ENCODE assay signal across 8 cellular contexts in the genomic region with DNA sequence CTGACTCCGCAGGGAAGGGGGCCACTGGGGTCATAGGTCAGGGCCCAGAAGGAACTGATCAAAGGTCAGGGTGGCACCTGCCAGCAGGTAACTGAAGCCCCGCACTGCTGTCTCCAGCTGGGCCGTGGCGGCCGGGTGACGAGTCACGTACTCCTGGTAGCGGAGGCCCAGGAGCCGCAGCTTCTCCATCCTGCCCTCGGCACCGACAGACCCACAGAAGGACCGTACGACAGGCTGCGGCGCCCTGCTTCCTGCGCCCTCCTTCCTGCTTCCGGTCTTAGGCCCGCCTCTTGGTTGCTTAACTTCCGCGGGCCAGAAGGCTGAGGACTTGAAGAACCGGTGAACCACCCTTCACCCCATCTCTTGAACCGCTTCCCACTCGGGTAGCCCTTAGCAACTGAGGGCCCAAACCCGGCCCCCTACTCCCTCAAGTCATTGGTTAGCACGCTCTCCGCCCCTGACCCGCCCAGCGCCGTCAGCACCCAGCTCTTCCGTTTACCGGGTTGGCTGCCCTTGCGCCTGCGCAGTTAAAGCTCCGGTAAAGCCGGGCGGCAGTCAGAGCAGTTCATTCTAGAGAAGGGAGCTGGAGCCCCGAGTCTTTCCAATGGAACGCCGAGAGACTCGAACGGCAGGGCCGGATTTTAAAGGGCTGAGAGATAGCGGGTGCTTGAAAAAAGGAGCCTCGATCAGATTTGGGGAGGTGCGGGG. TPM values are rescaled to one million over a fixed set of nuclear protein-coding genes. Genes with fewer than 3 reads are reported as not detected.
DNase-seq lines count a peak whose midpoint lies in the region; ATAC-seq and TF ChIP-seq lines count a peak whose summit lies in the region.

A gene (minus strand): TSS at position 255 of the 708 bp plus-strand sequence. CDS start 66 bp downstream, at position 189.

- H3K4me2 ChIP-seq in SU-DHL-6 (ENCODE audit: low read depth, low read length, poor library complexity, severe bottlenecking): peak within 1 kb of the TSS; percentile 78

- TF ChIP-seq CTCF in SU-DHL-6 (IDR thresholded peaks at IDR 0.05; ENCODE audit: insufficient read depth, low read length, poor library complexity, severe bottlenecking) (no peak), ovary (IDR thresholded peaks at IDR 0.05) (peak in 1 of 3 donors; percentile 14), thyroid gland (IDR thresholded peaks at IDR 0.05) (no peak)

- peak within 1 kb of the TSS; percentile 95 for H3K27ac Mint-ChIP-seq in activated naive CD8-positive, alpha-beta T cell treated with anti-CD3 and anti-CD28 coated beads, Interleukin-2, amount 10 ng/mL, durations not matched to agents 7 days and 5 days

- H3K9me2 ChIP-seq in SU-DHL-6 (replicated peaks; ENCODE audit: insufficient read depth, low read length): no peaks in the 10 kb centered on the region

- H3K27me3 ChIP-seq in SU-DHL-6 (ENCODE audit: low read length) (no peaks in the 10 kb centered on the region), ovary (no peaks in the 10 kb centered on the region), thyroid gland (no peaks in the 10 kb centered on the region)

- DNase-seq in NCI-H128 (lab: John Stamatoyannopoulos, UW; ENCODE audit: unreplicated experiment) (peak; percentile 92), Right ventricle myocardium inferior (ENCODE audit: missing footprints) (peak; percentile 98), ovary (peak; percentile 96 to 98 (median 98)), thyroid gland (peak; percentile 98 to 99)
- peak; percentile 93 for DNase-seq in activated naive CD8-positive, alpha-beta T cell treated with anti-CD3 and anti-CD28 coated beads, Interleukin-2, amount 10 ng/mL, durations not matched to agents 7 days and 5 days

- 0 to 1% (median 1%) methylated on average over 42 to 45 of the region's 45 CpGs for WGBS in ovary, 3 donors
- 0 to 1% methylated on average over 34 to 39 of the region's 45 CpGs for WGBS in thyroid gland, 2 donors

- POLR2A ChIA-PET in activated naive CD8-positive, alpha-beta T cell treated with anti-CD3 and anti-CD28 coated beads, Interleukin-2, amount 10 ng/mL, durations not matched to agents 7 days and 5 days (lab: Charles Lee): interaction anchor here (0.6 to 2.9 kb wide), 15 partner anchors 9 to 699 kb away, joined by 3 to 40 read pairs (median 4); a partner anchor contains a TSS

- H3K4me3 ChIP-seq in SU-DHL-6 (ENCODE audit: insufficient read depth, low read length, poor library complexity, severe bottlenecking) (peak within 1 kb of the TSS; percentile 96), ovary (peak within 1 kb of the TSS; percentile 86), thyroid gland (replicated peaks in 1 of 3) (peak within 1 kb of the TSS; percentile 43 to 76 (median 73))

- no peaks in the 10 kb centered on the region for H3K4me1 ChIP-seq in ovary (ENCODE audit: insufficient read depth)
- peaks cover 27 to 43% of the 10 kb centered on the region in 2 donors for H3K4me1 ChIP-seq in thyroid gland

- H3K79me2 ChIP-seq in SU-DHL-6 (ENCODE audit: insufficient read depth, low read length): peaks cover 16% of the 10 kb centered on the region

- peak; percentile 15 for TF ChIP-seq EP300 in ovary (IDR thresholded peaks at IDR 0.05)

- no peaks in the 10 kb centered on the region for H3K9me3 Mint-ChIP-seq in activated naive CD8-positive, alpha-beta T cell treated with anti-CD3 and anti-CD28 coated beads, Interleukin-2, amount 10 ng/mL, durations not matched to agents 7 days and 5 days

- H3F3A ChIP-seq in SU-DHL-6 (ENCODE audit: insufficient read depth): peaks cover 10% of the 10 kb centered on the region

- no peaks in the 10 kb centered on the region for H4K20me1 ChIP-seq in SU-DHL-6 (ENCODE audit: low read depth, low read length)

- TF ChIP-seq POLR2A in GM10847 (IDR thresholded peaks at IDR 0.05; ENCODE audit: extremely low read depth, insufficient read length) (peak; percentile 84), ovary (IDR thresholded peaks at IDR 0.05) (peak; percentile 86), thyroid gland (IDR thresholded peaks at IDR 0.05) (peak; percentile 20 to 79)

- ATAC-seq in HG02678 (IDR thresholded peaks at IDR 0.05; ENCODE audit: unreplicated experiment) (peak; percentile 85), Right ventricle myocardium inferior (peak; percentile 96)
- ATAC-seq in activated naive CD8-positive, alpha-beta T cell treated with anti-CD3 and anti-CD28 coated beads, Interleukin-2, amount 10 ng/mL, durations not matched to agents 7 days and 5 days (ENCODE audit: low read depth): peak; percentile 94

- intact Hi-C loops in Right ventricle myocardium inferior (cut with DNase I) (loop anchor here (2.0 kb wide), 1 partner anchor 75 kb away; no protein-coding TSS in a partner anchor), ovary (cut with DNase I) (loop anchor here in 1 of 4 donors (2.0 kb wide), 1 partner anchor 71 kb away; a partner anchor contains a TSS), thyroid gland (cut with DNase I) (loop anchor here (10.0 kb wide), 1 partner anchor 113 kb away; a partner anchor contains a TSS)

- H3K36me3 Mint-ChIP-seq in activated naive CD8-positive, alpha-beta T cell treated with anti-CD3 and anti-CD28 coated beads, Interleukin-2, amount 10 ng/mL, durations not matched to agents 7 days and 5 days: peaks cover 5% of the 10 kb centered on the region

- H3K36me3 ChIP-seq in SU-DHL-6 (ENCODE audit: low read length) (no peaks in the 10 kb centered on the region), ovary (no peaks in the 10 kb centered on the region), thyroid gland (peaks cover 15 to 19% of the 10 kb centered on the region in 2 donors)

- H3K27me3 Mint-ChIP-seq in activated naive CD8-positive, alpha-beta T cell treated with anti-CD3 and anti-CD28 coated beads, Interleukin-2, amount 10 ng/mL, durations not matched to agents 7 days and 5 days: peaks cover 6% of the 10 kb centered on the region

- peaks cover 25% of the 10 kb centered on the region for H3K4me1 Mint-ChIP-seq in activated naive CD8-positive, alpha-beta T cell treated with anti-CD3 and anti-CD28 coated beads, Interleukin-2, amount 10 ng/mL, durations not matched to agents 7 days and 5 days

- H3K9me3 ChIP-seq in SU-DHL-6 (ENCODE audit: insufficient read depth, low read length): no peaks in the 10 kb centered on the region
- no peaks in the 10 kb centered on the region for H3K9me3 ChIP-seq in ovary
- H3K9me3 ChIP-seq in thyroid gland: no peaks in the 10 kb centered on the region

- H3K4me3 Mint-ChIP-seq in activated naive CD8-positive, alpha-beta T cell treated with anti-CD3 and anti-CD28 coated beads, Interleukin-2, amount 10 ng/mL, durations not matched to agents 7 days and 5 days: peak within 1 kb of the TSS; percentile 96

- H3K9ac ChIP-seq in SU-DHL-6 (ENCODE audit: low read length): peak within 1 kb of the TSS; percentile 95

- peak within 1 kb of the TSS; percentile 71 for H2AFZ ChIP-seq in SU-DHL-6 (ENCODE audit: low read depth, low read length, severe bottlenecking)

- H3K27ac ChIP-seq in SU-DHL-6 (ENCODE audit: low read depth, low read length): peak within 1 kb of the TSS; percentile 87
- peak within 1 kb of the TSS; percentile 16 to 83 for H3K27ac ChIP-seq in ovary
- peak within 1 kb of the TSS; percentile 46 to 80 (median 71) for H3K27ac ChIP-seq in thyroid gland

RNA-seq across cellular contexts. Expression of the gene that starts here (rescaled TPM):
- 10 to 100 TPM; 49.4 to 61.5 TPM for total RNA-seq in activated naive CD8-positive, alpha-beta T cell treated with anti-CD3 and anti-CD28 coated beads, Interleukin-2, amount 10 ng/mL, durations not matched to agents 7 days and 5 days
- total RNA-seq in Right ventricle myocardium inferior (10.4 TPM), ovary (10 to 100 TPM; 18.7 to 31.7 (median 26.5) TPM), thyroid gland (10 to 100 TPM; 28.5 to 41.2 (median 29.5) TPM)
- 10 to 100 TPM in 1 of 2 donors, 1 to 10 TPM in 1; 2.9 to 30.0 TPM for polyA plus RNA-seq in ovary

Comparison
In these comparisons a context has a peak if more than half of its experiments do, and no peak if none do; other contexts are left out.
1. Peak in every context shown above with its lines: DNase-seq, ATAC-seq, H3K4me3 ChIP-seq and H3K27ac ChIP-seq.